Comparison of ENCODE assay signal across 8 cellular contexts in the genomic region with DNA sequence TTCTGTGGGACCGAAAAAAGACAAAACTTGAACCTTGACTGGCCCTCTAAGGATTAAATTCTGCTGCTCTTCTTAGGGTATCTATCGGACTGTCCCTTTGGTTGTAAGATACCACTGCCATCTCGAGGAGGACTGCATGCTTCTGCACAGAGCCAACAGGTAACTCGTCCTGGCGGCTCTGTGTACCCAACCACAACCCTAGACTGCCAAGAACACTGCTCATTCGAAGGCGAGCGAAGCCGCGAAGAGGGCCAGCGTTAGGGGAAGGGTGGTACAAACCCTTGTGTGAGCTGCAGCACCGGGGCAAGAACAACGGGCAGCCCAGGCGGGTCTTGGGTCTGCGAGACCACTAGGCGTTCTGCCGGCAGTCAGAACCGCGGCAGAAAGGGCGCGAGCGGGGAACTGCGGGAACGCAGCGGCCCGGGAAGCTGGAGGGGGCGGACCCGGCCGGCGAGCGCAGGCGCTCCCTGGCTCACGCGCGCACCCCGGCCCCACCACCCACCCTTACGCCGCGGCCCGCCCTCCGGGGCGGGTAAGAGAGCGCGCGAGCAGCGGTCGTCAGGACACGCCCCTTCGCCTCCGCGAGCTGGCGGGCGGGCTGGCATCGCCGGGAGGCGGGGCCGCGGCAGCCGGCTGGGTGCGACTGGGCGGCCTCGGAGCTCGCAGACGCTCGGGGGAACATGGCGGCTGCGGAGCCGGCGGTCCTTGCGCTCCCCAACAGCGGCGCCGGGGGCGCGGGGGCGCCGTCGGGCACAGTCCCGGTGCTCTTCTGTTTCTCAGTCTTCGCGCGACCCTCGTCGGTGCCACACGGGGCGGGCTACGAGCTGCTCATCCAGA. TPM values are rescaled to one million over a fixed set of nuclear protein-coding genes. Genes with fewer than 3 reads are reported as not detected.
A peak's percentile ranks its signal among the peaks of the same experiment; 100 is the strongest.
DNase-seq lines count a peak whose midpoint lies in the region; ATAC-seq, FAIRE-seq and TF ChIP-seq lines count a peak whose summit lies in the region.

ISOC1 (plus strand) TSS at position 663 of the 837 bp plus-strand sequence; CDS start at position 681, 18 bp downstream.

- H3K36me3 ChIP-seq in HUES6 (ENCODE audit: control insufficient read depth, insufficient read depth, low read length) (no peaks in the 10 kb centered on the region), NT2/D1 (ENCODE audit: insufficient read depth, insufficient read length, low read length) (peaks cover 5% of the 10 kb centered on the region), endodermal cell (ENCODE audit: control insufficient read depth, insufficient read depth, low read length) (no peaks in the 10 kb centered on the region)

- DNase-seq in D721Med (ENCODE audit: insufficient read length, low spot score) (peak; percentile 55), NT2/D1 (ENCODE audit: low read depth, low spot score) (peak; percentile 72), endodermal cell (peak; percentile 96), mesothelial cell of epicardium (ENCODE audit: low spot score in 2 of 2, unreplicated experiment in 2 of 2) (peak; percentile 89 to 94)
- peak; percentile 63 for DNase-seq in activated CD8-positive, alpha-beta memory T cell treated with anti-CD3 and anti-CD28 coated beads, Interleukin-2, amount 50 U/mL, for 1 hour (ENCODE audit: extremely low read depth)
- DNase-seq in stimulated activated CD8-positive, alpha-beta memory T cell treated with anti-CD3 and anti-CD28 coated beads, Interleukin-15, amount 100 ng/mL, for 4 hours (ENCODE audit: low read depth in 2 of 2), result peak; percentile 84 to 91

- no peak for FAIRE-seq in D721Med (lab: Jason Lieb, UNC)

- H3K4me1 ChIP-seq in HUES6 (ENCODE audit: control insufficient read depth, insufficient read depth, low read length), result peaks cover 6% of the 10 kb centered on the region; the same call in 1 of the 2 replicates
- no peaks in the 10 kb centered on the region for H3K4me1 ChIP-seq in NT2/D1 (ENCODE audit: insufficient read depth, insufficient read length)
- no peaks in the 10 kb centered on the region for H3K4me1 ChIP-seq in endodermal cell (ENCODE audit: control insufficient read depth, insufficient read depth, low read length)

- TF ChIP-seq CTCF in D721Med (IDR thresholded peaks at IDR 0.05; ENCODE audit: insufficient read depth, missing control alignments) (peak; percentile 7), endodermal cell (conservative IDR thresholded peaks at IDR 0.05) (peak; percentile 30), mesothelial cell of epicardium (IDR thresholded peaks at IDR 0.05; ENCODE audit: unreplicated experiment) (no peak)

- 1 to 5% methylated on average over 9 to 87 of the region's 87 CpGs for WGBS in endodermal cell (ENCODE audit: insufficient coverage in 1 of 2, insufficient read length in 1 of 2), 2 experiments

- H3K27me3 ChIP-seq in HUES6 (ENCODE audit: control insufficient read depth, insufficient read depth, low read length) (peaks cover 54% of the 10 kb centered on the region), NT2/D1 (ENCODE audit: insufficient read depth, insufficient read length) (no peaks in the 10 kb centered on the region), endodermal cell (ENCODE audit: control insufficient read depth, insufficient read depth, low read length, poor library complexity, severe bottlenecking) (peaks cover 31% of the 10 kb centered on the region)

- H3K9me3 ChIP-seq in HUES6 (ENCODE audit: control insufficient read depth, insufficient read depth, low read depth, low read length) (no peaks in the 10 kb centered on the region), NT2/D1 (ENCODE audit: insufficient read depth, low read length) (no peaks in the 10 kb centered on the region), endodermal cell (ENCODE audit: control insufficient read depth, low read length) (no peaks in the 10 kb centered on the region)

- H3K9ac ChIP-seq in HUES6 (ENCODE audit: low read length), result peak within 1 kb of the TSS; percentile 84
- H3K9ac ChIP-seq in NT2/D1 (ENCODE audit: insufficient read length, low read depth), result peak within 1 kb of the TSS; percentile 96
- peak within 1 kb of the TSS; percentile 66 for H3K9ac ChIP-seq in endodermal cell (ENCODE audit: extremely low read depth, low read length, poor library complexity, severe bottlenecking)

- peaks cover 43% of the 10 kb centered on the region for H3K27me3 Mint-ChIP-seq in endodermal cell (ENCODE audit: insufficient read depth)
- H3K27me3 Mint-ChIP-seq in mesothelial cell of epicardium (ENCODE audit: low read depth), result no peaks in the 10 kb centered on the region

- ATAC-seq in GM21447 (IDR thresholded peaks at IDR 0.05; ENCODE audit: unreplicated experiment), result peak; percentile 78

- H3K36me3 Mint-ChIP-seq in endodermal cell (ENCODE audit: low read depth) (no peaks in the 10 kb centered on the region), mesothelial cell of epicardium (no peaks in the 10 kb centered on the region)

- H3K9me3 Mint-ChIP-seq in endodermal cell (no peaks in the 10 kb centered on the region), mesothelial cell of epicardium (no peaks in the 10 kb centered on the region)

- H3K4me1 Mint-ChIP-seq in endodermal cell, result peaks cover 26% of the 10 kb centered on the region
- peaks cover 26% of the 10 kb centered on the region for H3K4me1 Mint-ChIP-seq in mesothelial cell of epicardium

- peak within 1 kb of the TSS; percentile 96 for H3K4me3 ChIP-seq in HUES6 (ENCODE audit: low read depth, low read length)
- peak within 1 kb of the TSS; percentile 93 for H3K4me3 ChIP-seq in NT2/D1 (ENCODE audit: insufficient read length, low read depth)
- H3K4me3 ChIP-seq in endodermal cell (ENCODE audit: low read length), result peak within 1 kb of the TSS; percentile 95

- H3K4me3 Mint-ChIP-seq in endodermal cell (peak within 1 kb of the TSS; percentile 78), mesothelial cell of epicardium (peak within 1 kb of the TSS; percentile 85)

- H3K27ac ChIP-seq in HUES6 (ENCODE audit: low read depth, low read length) (no peak within 1 kb of the TSS), endodermal cell (ENCODE audit: low read depth, low read length) (peak within 1 kb of the TSS; percentile 40)

- H3K27ac Mint-ChIP-seq in endodermal cell, result peak within 1 kb of the TSS; percentile 84
- peak within 1 kb of the TSS; percentile 90 for H3K27ac Mint-ChIP-seq in mesothelial cell of epicardium

RNA-seq across cellular contexts. Expression of gene ISOC1, which starts in this region (rescaled TPM):
- total RNA-seq in endodermal cell (10 to 100 TPM; 48.5 to 56.7 TPM), mesothelial cell of epicardium (31.2 to 32.7 TPM (median 32.5 TPM) in 3 replicates)
- polyA plus RNA-seq in endodermal cell (2013, experiment 1 of 2), result 22.7 TPM
- polyA plus RNA-seq in endodermal cell (2013, experiment 2 of 2), result 21.2 TPM
